In genomic region chr2:44799105-44799504, GRCh38 we compare ENCODE assay signal across 1 cellular context.
TF ChIP-seq lines count a peak whose summit lies in the region.

No MANE protein-coding gene starts in this region.

TF ChIP-seq in HepG2, 621 proteins besides CTCF, POLR2A, EP300 and RAD21 (continued from another document):
- TF ChIP-seq PRDM15 (CRISPR knock-in tag; IDR thresholded peaks at IDR 0.05), result no peak
TF ChIP-seq in HepG2: peak in this region for 1.
